In genomic region chr9:113694912-113695900, GRCh38 we compare ENCODE assay signal across 2 cellular contexts.
TF ChIP-seq lines count a peak whose summit lies in the region.

No MANE protein-coding gene starts in this region.

TF ChIP-seq in HCT116, 20 proteins besides CTCF, POLR2A, EP300 and RAD21 (continued from another document):
- TF ChIP-seq REST (IDR thresholded peaks at IDR 0.05; ENCODE audit: low read depth) (no peak), FOSL1 (IDR thresholded peaks at IDR 0.05; ENCODE audit: low read depth) (no peak), TCF7L2 (IDR thresholded peaks at IDR 0.05; ENCODE audit: borderline replicate concordance, extremely low read depth, insufficient read depth, insufficient read length) (no peak), YY1 (IDR thresholded peaks at IDR 0.05; ENCODE audit: extremely low read depth, insufficient replicate concordance, low read depth, low read length) (no peak), SRF (IDR thresholded peaks at IDR 0.05; ENCODE audit: low read depth) (no peak), CBX3 (IDR thresholded peaks at IDR 0.05; ENCODE audit: low read depth) (no peak), ELF1 (IDR thresholded peaks at IDR 0.05; ENCODE audit: borderline replicate concordance, low read depth) (no peak), SIN3A (IDR thresholded peaks at IDR 0.05; ENCODE audit: low read depth) (no peak), POLR2AphosphoS5 (IDR thresholded peaks at IDR 0.05; ENCODE audit: low read depth, low read length) (no peak)

TF ChIP-seq in SK-N-SH treated with all-trans-retinoic acid at 6 μM for 48 hours, 23 proteins besides CTCF, POLR2A, EP300 and RAD21 (continued from another document):
- TF ChIP-seq CREB5 (CRISPR knock-in tag; IDR thresholded peaks at IDR 0.05; ENCODE audit: low read depth) (no peak), RARB (CRISPR knock-in tag; IDR thresholded peaks at IDR 0.05) (no peak), ZFP30 (CRISPR knock-in tag; IDR thresholded peaks at IDR 0.05) (no peak), CSRNP3 (CRISPR knock-in tag; IDR thresholded peaks at IDR 0.05) (no peak), ZNF565 (CRISPR knock-in tag; conservative IDR thresholded peaks at IDR 0.05; ENCODE audit: low read depth) (no peak), ZFP3 (CRISPR knock-in tag; IDR thresholded peaks at IDR 0.05) (no peak)
